Comparison of ENCODE assay signal across 11 cellular contexts in the genomic region with DNA sequence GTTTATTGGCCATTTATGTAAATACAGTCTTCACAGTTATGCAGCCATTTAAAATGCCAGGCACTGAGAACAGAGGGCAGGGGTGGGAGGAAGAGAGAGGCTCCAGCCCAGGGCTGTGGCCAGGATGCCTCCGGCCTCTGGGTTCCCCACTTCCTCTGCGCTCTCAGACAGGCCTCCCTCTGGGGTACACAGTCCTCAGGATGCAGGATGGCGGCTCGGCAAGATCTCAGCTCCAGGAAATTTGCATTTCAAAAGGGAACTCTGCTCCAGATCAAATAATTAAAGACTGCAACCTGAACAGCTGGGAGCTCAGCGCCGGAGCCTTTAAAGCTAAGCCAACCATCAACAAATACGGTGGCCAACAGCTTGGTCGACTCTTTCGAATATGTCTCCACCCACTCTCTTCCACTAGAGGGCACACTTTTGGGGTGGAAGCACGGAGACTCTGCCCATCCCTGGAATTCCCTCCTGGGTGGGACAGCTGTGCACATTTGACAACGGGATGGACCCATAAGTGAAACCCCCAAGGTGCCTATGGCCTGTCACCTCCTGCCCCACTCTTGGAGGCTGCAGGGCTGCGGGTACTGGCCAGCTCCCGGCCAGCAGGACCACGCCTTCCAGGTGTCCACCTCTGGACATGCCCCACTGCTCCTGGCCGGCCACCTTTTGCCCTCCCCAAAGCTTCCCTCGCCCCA.
DNase-seq lines count a peak whose midpoint lies in the region; TF ChIP-seq lines count a peak whose summit lies in the region.
"Had no signal": no experiment of that assay in that cellular context is flagged by ENCODE, and none has a peak within 500 bp of the region (broad histone marks: within the 10 kb centered on the region; RNA-seq: fewer than 3 reads in every experiment).

No MANE protein-coding gene starts in this region.

- H3K27ac Mint-ChIP-seq in progenitor cell of endocrine pancreas, result no peak overlapping the region
- H3K27ac Mint-ChIP-seq: activated naive CD8-positive, alpha-beta T cell treated with anti-CD3 and anti-CD28 coated beads, Interleukin-2, amount 50 U/mL, for 24 hours had no signal

- DNase-seq in SKM-1 (lab: John Stamatoyannopoulos, UW; ENCODE audit: unreplicated experiment) (peak; percentile 5), SKM-1 treated with dmso at 0.1 percent for 144 hours (lab: John Stamatoyannopoulos, UW; ENCODE audit: unreplicated experiment) (no peak), NCI-H524 (lab: John Stamatoyannopoulos, UW) (peak; percentile 31 to 76), ecto neural progenitor cell (ENCODE audit: low spot score) (peak; percentile 57), progenitor cell of endocrine pancreas (ENCODE audit: low spot score, unreplicated experiment) (no peak), kidney tubule cell (ENCODE audit: low spot score) (no peak), NCI-H2081 treated with DMSO at 0.1 percent for 48 hours (lab: John Stamatoyannopoulos, UW) (no peak)
- DNase-seq in activated CD4-positive, alpha-beta T cell treated with anti-CD3 and anti-CD28 coated beads, Interleukin-2, amount 50 U/mL, for 48 hours, result no peak
- DNase-seq: activated naive CD8-positive, alpha-beta T cell treated with anti-CD3 and anti-CD28 coated beads, Interleukin-2, amount 50 U/mL, for 24 hours; NCI-H1105; Right ventricle myocardium superior had no signal

- no peaks in the 10 kb centered on the region for H3K4me1 Mint-ChIP-seq in progenitor cell of endocrine pancreas (ENCODE audit: low read depth)
- H3K4me1 Mint-ChIP-seq: activated naive CD8-positive, alpha-beta T cell treated with anti-CD3 and anti-CD28 coated beads, Interleukin-2, amount 50 U/mL, for 24 hours had no signal

- peaks cover under 1% of the 10 kb centered on the region for H3K9me3 Mint-ChIP-seq in progenitor cell of endocrine pancreas (ENCODE audit: low read depth)
- H3K9me3 Mint-ChIP-seq: activated naive CD8-positive, alpha-beta T cell treated with anti-CD3 and anti-CD28 coated beads, Interleukin-2, amount 50 U/mL, for 24 hours had no signal

- H3K27me3 Mint-ChIP-seq in progenitor cell of endocrine pancreas, result peaks cover 11% of the 10 kb centered on the region
- H3K27me3 Mint-ChIP-seq: activated naive CD8-positive, alpha-beta T cell treated with anti-CD3 and anti-CD28 coated beads, Interleukin-2, amount 50 U/mL, for 24 hours had no signal

- H3K4me3 Mint-ChIP-seq in progenitor cell of endocrine pancreas (ENCODE audit: low read depth), result no peak overlapping the region
- H3K4me3 Mint-ChIP-seq: activated naive CD8-positive, alpha-beta T cell treated with anti-CD3 and anti-CD28 coated beads, Interleukin-2, amount 50 U/mL, for 24 hours had no signal

- H3K36me3 Mint-ChIP-seq in progenitor cell of endocrine pancreas (ENCODE audit: insufficient read depth), result no peaks in the 10 kb centered on the region

- TF ChIP-seq CTCF in progenitor cell of endocrine pancreas (IDR thresholded peaks at IDR 0.05; ENCODE audit: unreplicated experiment), result peak; percentile 61

Comparison
In these comparisons a context has a peak if more than half of its experiments do, and no peak if none do; other contexts are left out.
1. DNase-seq: peak in SKM-1 (single experiment), NCI-H524 (2 of 2) and ecto neural progenitor cell (single experiment); none in SKM-1 treated with dmso at 0.1 percent for 144 hours (single experiment), progenitor cell of endocrine pancreas (single experiment), activated CD4-positive, alpha-beta T cell treated with anti-CD3 and anti-CD28 coated beads, Interleukin-2, amount 50 U/mL, for 48 hours (0 of 2), kidney tubule cell (single experiment) and NCI-H2081 treated with DMSO at 0.1 percent for 48 hours (single experiment).